ENCODE assay signal across 26 cellular contexts in genomic region chr14:27411021-27411420, GRCh38.
"Had no signal": no experiment of that assay in that cellular context is flagged by ENCODE, and none has a peak within 500 bp of the region (broad histone marks: within the 10 kb centered on the region; RNA-seq: fewer than 3 reads in every experiment).

No MANE protein-coding gene starts in this region.

- H3K27ac ChIP-seq: colonic mucosa, dorsolateral prefrontal cortex, right lobe of liver, WERI-Rb-1 had no signal

- H3K27me3 ChIP-seq: colonic mucosa, dorsolateral prefrontal cortex, gastrocnemius medialis, right lobe of liver had no signal

- DNase-seq: activated CD4-positive, alpha-beta T cell treated with anti-CD3 and anti-CD28 coated beads for 48 hours; activated CD4-positive, alpha-beta T cell treated with anti-CD3 and anti-CD28 coated beads, Interleukin-2, amount 50 U/mL, for 48 hours; activated CD8-positive, alpha-beta memory T cell treated with anti-CD3 and anti-CD28 coated beads for 24 hours; activated effector memory CD4-positive, alpha-beta T cell treated with anti-CD3 and anti-CD28 coated beads, Interleukin-2, amount 50 U/mL, for 16 hours; activated naive CD4-positive, alpha-beta T cell treated with anti-CD3 and anti-CD28 coated beads for 36 hours; activated naive CD8-positive, alpha-beta T cell treated with anti-CD3 and anti-CD28 coated beads for 36 hours; colonic mucosa; dorsolateral prefrontal cortex; gastrocnemius medialis; glutamatergic neuron; left ventricle myocardium superior; mucosa of descending colon; right lobe of liver; stimulated activated CD4-positive, alpha-beta T cell treated with anti-CD3 and anti-CD28 coated beads, Interleukin-4, amount 100 ng/mL, for 1 hour; stimulated activated naive CD8-positive, alpha-beta T cell treated with anti-CD3 and anti-CD28 coated beads, Interleukin-15, amount 100 ng/mL, for 72 hours; substantia nigra; SW 1271; T1000; WERI-Rb-1 had no signal

- H3K9me3 ChIP-seq: colonic mucosa, gastrocnemius medialis, mucosa of descending colon, right lobe of liver had no signal

- H3K9me3 Mint-ChIP-seq: type B pancreatic cell had no signal

- FAIRE-seq: endothelial cell of umbilical vein, islet of Langerhans had no signal

- H3K4me1 ChIP-seq: colonic mucosa, gastrocnemius medialis, right lobe of liver had no signal

- H3K36me3 ChIP-seq: colonic mucosa, gastrocnemius medialis, right lobe of liver, WERI-Rb-1 had no signal

- H3K4me1 Mint-ChIP-seq: activated naive CD8-positive, alpha-beta T cell treated with anti-CD3 and anti-CD28 coated beads for 36 hours; stimulated activated effector memory CD8-positive, alpha-beta T cell treated with anti-CD3 and anti-CD28 coated beads, Interleukin-12 subunit alpha, Interleukin-12 subunit beta, amount 100 ng/mL, for 72 hours; stimulated activated naive CD8-positive, alpha-beta T cell treated with anti-CD3 and anti-CD28 coated beads, Interleukin-15, amount 100 ng/mL, for 72 hours had no signal

- H3K4me3 Mint-ChIP-seq: activated naive CD4-positive, alpha-beta T cell treated with anti-CD3 and anti-CD28 coated beads for 36 hours; activated naive CD8-positive, alpha-beta T cell treated with anti-CD3 and anti-CD28 coated beads for 36 hours; natural killer cell treated with Interleukin-12 subunit alpha and Interleukin-12 subunit beta and Interleukin-15 and Interleukin-18, amount 100 ng/mL, for 72 hours; stimulated activated effector memory CD8-positive, alpha-beta T cell treated with anti-CD3 and anti-CD28 coated beads, Interleukin-12 subunit alpha, Interleukin-12 subunit beta, amount 100 ng/mL, for 72 hours; stimulated activated naive CD8-positive, alpha-beta T cell treated with anti-CD3 and anti-CD28 coated beads, Interleukin-15, amount 100 ng/mL, for 72 hours; T-helper 1 cell treated with Interleukin-12 subunit alpha and Interleukin-12 subunit beta and Interleukin-4 antibody, amounts not matched to agents 30 μg/mL and 1 μg/mL, for 36 hours; type B pancreatic cell had no signal

- H3K4me3 ChIP-seq: colonic mucosa, dorsolateral prefrontal cortex, gastrocnemius medialis, mucosa of descending colon, right lobe of liver had no signal

- H3K27me3 Mint-ChIP-seq: activated naive CD8-positive, alpha-beta T cell treated with anti-CD3 and anti-CD28 coated beads for 36 hours; natural killer cell treated with Interleukin-12 subunit alpha and Interleukin-12 subunit beta and Interleukin-15 and Interleukin-18, amount 100 ng/mL, for 72 hours; progenitor cell of endocrine pancreas; stimulated activated naive CD8-positive, alpha-beta T cell treated with anti-CD3 and anti-CD28 coated beads, Interleukin-15, amount 100 ng/mL, for 72 hours; type B pancreatic cell had no signal

- H3K27ac Mint-ChIP-seq: activated naive CD4-positive, alpha-beta T cell treated with anti-CD3 and anti-CD28 coated beads for 36 hours; activated naive CD8-positive, alpha-beta T cell treated with anti-CD3 and anti-CD28 coated beads for 36 hours; natural killer cell treated with Interleukin-12 subunit alpha and Interleukin-12 subunit beta and Interleukin-15 and Interleukin-18, amount 100 ng/mL, for 72 hours; progenitor cell of endocrine pancreas; stimulated activated effector memory CD8-positive, alpha-beta T cell treated with anti-CD3 and anti-CD28 coated beads, Interleukin-12 subunit alpha, Interleukin-12 subunit beta, amount 100 ng/mL, for 72 hours; stimulated activated naive CD8-positive, alpha-beta T cell treated with anti-CD3 and anti-CD28 coated beads, Interleukin-15, amount 100 ng/mL, for 72 hours; T-helper 1 cell treated with Interleukin-12 subunit alpha and Interleukin-12 subunit beta and Interleukin-4 antibody, amounts not matched to agents 30 μg/mL and 1 μg/mL, for 36 hours; type B pancreatic cell had no signal

- H3K36me3 Mint-ChIP-seq: activated naive CD8-positive, alpha-beta T cell treated with anti-CD3 and anti-CD28 coated beads for 36 hours; natural killer cell treated with Interleukin-12 subunit alpha and Interleukin-12 subunit beta and Interleukin-15 and Interleukin-18, amount 100 ng/mL, for 72 hours; stimulated activated effector memory CD8-positive, alpha-beta T cell treated with anti-CD3 and anti-CD28 coated beads, Interleukin-12 subunit alpha, Interleukin-12 subunit beta, amount 100 ng/mL, for 72 hours; type B pancreatic cell had no signal
